8 cellular contexts compared by ENCODE assay signal in genomic region chr12:32755051-32755653, GRCh38. TPM values are rescaled to one million over a fixed set of nuclear protein-coding genes. Genes with fewer than 3 reads are reported as not detected.
DNase-seq lines count a peak whose midpoint lies in the region; ATAC-seq and TF ChIP-seq lines count a peak whose summit lies in the region.

No MANE protein-coding gene starts in this region.

- H3K4me1 ChIP-seq in HEK293 (ENCODE audit: control insufficient read depth, insufficient read depth, low read length) (peaks cover 2% of the 10 kb centered on the region; the same call in 1 of the 2 replicates), MM.1S (ENCODE audit: low read length) (peaks cover 14% of the 10 kb centered on the region), adipocyte (ENCODE audit: control insufficient read depth, insufficient read depth, low read length) (peaks cover 24% of the 10 kb centered on the region), left ventricle myocardium inferior (peaks cover 30% of the 10 kb centered on the region), psoas muscle (peaks cover 10% of the 10 kb centered on the region), uterus (no peaks in the 10 kb centered on the region)

- H3K9me2 ChIP-seq in MM.1S (replicated peaks; ENCODE audit: insufficient read depth, low read length) = no peaks in the 10 kb centered on the region
- H3K9me2 ChIP-seq in SU-DHL-6 (replicated peaks; ENCODE audit: insufficient read depth, low read length) = no peaks in the 10 kb centered on the region

- DNase-seq in MM.1S (peak; percentile 92), adipocyte (ENCODE audit: low read depth) (peak; percentile 89), left ventricle myocardium inferior (peak; percentile 51), psoas muscle (peak; percentile 71 to 85), uterus (peak; percentile 36 to 55)

- no peaks in the 10 kb centered on the region for H3K9me3 ChIP-seq in HEK293 (ENCODE audit: control insufficient read depth, insufficient read depth, low read depth, low read length)
- H3K9me3 ChIP-seq in MM.1S (replicated peaks; ENCODE audit: insufficient read depth, low read length) = no peaks in the 10 kb centered on the region
- no peaks in the 10 kb centered on the region for H3K9me3 ChIP-seq in SU-DHL-6 (ENCODE audit: insufficient read depth, low read length)
- H3K9me3 ChIP-seq in adipocyte (ENCODE audit: control insufficient read depth, low read length) = no peaks in the 10 kb centered on the region
- no peaks in the 10 kb centered on the region for H3K9me3 ChIP-seq in left ventricle myocardium inferior (replicated peaks)
- H3K9me3 ChIP-seq in psoas muscle = no peaks in the 10 kb centered on the region
- no peaks in the 10 kb centered on the region for H3K9me3 ChIP-seq in uterus

- TF ChIP-seq POLR2A in uterus (IDR thresholded peaks at IDR 0.05) = no peak

- CTCF ChIA-PET in HEK293 (lab: Yijun Ruan, JAX) = interaction anchor here (0.5 to 4.2 kb wide), 59 partner anchors 9 to 1669 kb away, joined by 3 to 66 read pairs (median 4); partner anchors contain the start of gene ALG10

- H3K4me2 ChIP-seq in MM.1S (ENCODE audit: low read depth, low read length) (peak overlapping the region; percentile 97), SU-DHL-6 (ENCODE audit: low read depth, low read length, poor library complexity, severe bottlenecking) (peak overlapping the region; percentile 91)

- H4K20me1 ChIP-seq in MM.1S (ENCODE audit: insufficient read depth, low read length) (no peaks in the 10 kb centered on the region), SU-DHL-6 (ENCODE audit: low read depth, low read length) (no peaks in the 10 kb centered on the region)

- H3K36me3 ChIP-seq in HEK293 (ENCODE audit: control insufficient read depth in 2 of 2, insufficient read depth in 1 of 2, low read length in 2 of 2) (peaks cover 23 to 41% of the 10 kb centered on the region in 2 experiments), MM.1S (replicated peaks; ENCODE audit: insufficient read depth, low read length) (peaks cover 6% of the 10 kb centered on the region; the same call in 1 of the 2 replicates), SU-DHL-6 (ENCODE audit: low read length) (peaks cover 7% of the 10 kb centered on the region; the same call in 1 of the 2 replicates), adipocyte (ENCODE audit: control insufficient read depth, insufficient read depth, low read length, severe bottlenecking) (peaks cover 35% of the 10 kb centered on the region), left ventricle myocardium inferior (peaks cover 36% of the 10 kb centered on the region), psoas muscle (ENCODE audit: insufficient read depth in 1 of 2, low read depth in 1 of 2) (peaks cover 0 to 39% of the 10 kb centered on the region in 2 donors), uterus (no peaks in the 10 kb centered on the region)

- 0 to 1% (median 0%) methylated on average over 40 of the region's 40 CpGs for WGBS in psoas muscle, 3 donors

- H3F3A ChIP-seq in MM.1S (ENCODE audit: insufficient read depth, low read length) (peaks cover 5% of the 10 kb centered on the region; the same call in 1 of the 2 replicates), SU-DHL-6 (ENCODE audit: insufficient read depth) (no peaks in the 10 kb centered on the region)

- TF ChIP-seq CTCF in HEK293 (tag by site-specific recombination; IDR thresholded peaks at IDR 0.05) (peak; percentile 96), MM.1S (IDR thresholded peaks at IDR 0.05; ENCODE audit: low read length) (peak; percentile 92), SU-DHL-6 (IDR thresholded peaks at IDR 0.05; ENCODE audit: insufficient read depth, low read length, poor library complexity, severe bottlenecking) (peak; percentile 69), left ventricle myocardium inferior (IDR thresholded peaks at IDR 0.05; ENCODE audit: borderline replicate concordance) (peak; percentile 64), psoas muscle (IDR thresholded peaks at IDR 0.05) (peak; percentile 59), uterus (IDR thresholded peaks at IDR 0.05) (peak; percentile 20 to 50 (median 46))

- H3K4me3 ChIP-seq in GM08714 (ENCODE audit: low read length) (peak overlapping the region; percentile 83), HEK293 (ENCODE audit: low read depth, low read length) (peak overlapping the region; percentile 95), MM.1S (ENCODE audit: low read length) (peak overlapping the region; percentile 84), SU-DHL-6 (ENCODE audit: insufficient read depth, low read length, poor library complexity, severe bottlenecking) (peak overlapping the region; percentile 88), adipocyte (ENCODE audit: low read length) (peak overlapping the region; percentile 98), left ventricle myocardium inferior (peak overlapping the region; percentile 97), psoas muscle (peak overlapping the region; percentile 97), uterus (peak overlapping the region; percentile 69 to 87)

- H3K27me3 ChIP-seq in MM.1S (replicated peaks; ENCODE audit: insufficient read depth, low read length) = no peaks in the 10 kb centered on the region
- no peaks in the 10 kb centered on the region for H3K27me3 ChIP-seq in SU-DHL-6 (ENCODE audit: low read length)
- no peaks in the 10 kb centered on the region for H3K27me3 ChIP-seq in adipocyte (replicated peaks; ENCODE audit: control insufficient read depth, insufficient read depth, low read length)
- H3K27me3 ChIP-seq in left ventricle myocardium inferior (ENCODE audit: low read depth) = no peaks in the 10 kb centered on the region
- H3K27me3 ChIP-seq in psoas muscle (ENCODE audit: insufficient read depth in 3 of 3, low read length in 2 of 3) = no peaks in the 10 kb centered on the region
- no peaks in the 10 kb centered on the region for H3K27me3 ChIP-seq in uterus

- peak; percentile 75 to 82 (median 78) for ATAC-seq in psoas muscle

- intact Hi-C loops in left ventricle myocardium inferior (cut with micrococcal nuclease) (loop anchor here (5.0 kb wide), 1 partner anchor 1267 kb away; the partner anchor contains the start of gene ALG10), psoas muscle (cut with DNase I) (loop anchor here in 1 of 2 donors (5.0 kb wide), 2 partner anchors 162 to 1267 kb away; partner anchors contain the start of gene ALG10), uterus (cut with DNase I; ENCODE audit: low total_unique reads) (no loop called here)

- H2AFZ ChIP-seq in MM.1S (ENCODE audit: low read length) (peak overlapping the region; percentile 99), SU-DHL-6 (ENCODE audit: low read depth, low read length, severe bottlenecking) (peak overlapping the region; percentile 90)

- POLR2A ChIA-PET in HEK293 (lab: Yijun Ruan, JAX) = interaction anchor here (0.7 to 2.6 kb wide), 17 partner anchors 11 to 1280 kb away, joined by 3 to 19 read pairs (median 4); partner anchors contain the start of genes ALG10, DNM1L and PKP2

- H3K27ac ChIP-seq in HEK293 (ENCODE audit: extremely low read depth, low read depth, low read length) (peak overlapping the region; percentile 50), MM.1S (ENCODE audit: low read length) (peak overlapping the region; percentile 70), SU-DHL-6 (ENCODE audit: low read depth, low read length) (peak overlapping the region; percentile 74), left ventricle myocardium inferior (replicated peaks) (peak overlapping the region; percentile 92), psoas muscle (peak overlapping the region; percentile 93), uterus (peak overlapping the region; percentile 89 to 96)

- H3K9ac ChIP-seq in MM.1S (ENCODE audit: low read length) (peak overlapping the region; percentile 83), SU-DHL-6 (ENCODE audit: low read length) (peak overlapping the region; percentile 82), adipocyte (ENCODE audit: low read length) (peak overlapping the region; percentile 98)

- peaks cover 37% of the 10 kb centered on the region for H3K79me2 ChIP-seq in MM.1S (ENCODE audit: low read length)
- peaks cover 26% of the 10 kb centered on the region for H3K79me2 ChIP-seq in SU-DHL-6 (ENCODE audit: insufficient read depth, low read length)

TF ChIP-seq in HEK293, 187 proteins besides CTCF, POLR2A, EP300 and RAD21 (continues in another document):
- TF ChIP-seq ZNF18 (tag by site-specific recombination; IDR thresholded peaks at IDR 0.05) (no peak), ZNF629 (tag by site-specific recombination; IDR thresholded peaks at IDR 0.05) (peak; percentile 52; the same call in 1 of the 2 replicates), OVOL3 (tag by site-specific recombination; IDR thresholded peaks at IDR 0.05) (no peak), ZNF521 (tag by site-specific recombination; IDR thresholded peaks at IDR 0.05) (no peak), ZNF121 (tag by site-specific recombination; IDR thresholded peaks at IDR 0.05) (no peak), ZNF394 (tag by site-specific recombination; IDR thresholded peaks at IDR 0.05; ENCODE audit: borderline replicate concordance) (peak; percentile 90), ZBTB17 (tag by site-specific recombination; IDR thresholded peaks at IDR 0.05) (peak; percentile 84), ZNF624 (tag by site-specific recombination; IDR thresholded peaks at IDR 0.05) (no peak), MEIS1 (CRISPR knock-in tag; IDR thresholded peaks at IDR 0.05; ENCODE audit: borderline replicate concordance) (no peak), EGR2 (tag by site-specific recombination; IDR thresholded peaks at IDR 0.05; ENCODE audit: low read depth) (no peak), KLF1 (tag by site-specific recombination; IDR thresholded peaks at IDR 0.05) (no peak), ZNF660 (tag by site-specific recombination; IDR thresholded peaks at IDR 0.05) (peak; percentile 91), ZNF16 (tag by site-specific recombination; IDR thresholded peaks at IDR 0.05; ENCODE audit: low read depth) (no peak), YY1 (tag by site-specific recombination; IDR thresholded peaks at IDR 0.05) (no peak), ZSCAN30 (tag by site-specific recombination; IDR thresholded peaks at IDR 0.05) (peak; percentile 50; the same call in 1 of the 2 replicates), ZNF157 (tag by site-specific recombination; IDR thresholded peaks at IDR 0.05) (no peak)

RNA-seq across cellular contexts. Expression of gene YARS2, which starts 0.5 kb away (rescaled TPM):
- total RNA-seq in left ventricle myocardium inferior (11.6 TPM), psoas muscle (10 to 100 TPM; 11.0 to 17.3 (median 13.2) TPM), uterus (10 to 100 TPM; 14.3 to 40.0 (median 15.2) TPM)
- polyA plus RNA-seq in psoas muscle = 10 to 100 TPM; 16.8 to 20.3 (median 17.3) TPM

Comparison
In these comparisons a context has a peak if more than half of its experiments do, and no peak if none do; other contexts are left out.
1. Peak in every context shown above with its lines: DNase-seq, ATAC-seq, H3K4me3 ChIP-seq and H3K27ac ChIP-seq.
2. CTCF ChIP-seq: peak in every context shown above with its lines; median percentile 96 in HEK293; 92 in MM.1S; 69 in SU-DHL-6; 64 in left ventricle myocardium inferior; 59 in psoas muscle; 46 in uterus.